ENCODE assay signal across 1 cellular context in genomic region chr14:55026793-55027560, GRCh38.
TF ChIP-seq lines count a peak whose summit lies in the region.

Gene SOCS4, plus strand, starts transcription at chr14:55027236. Its CDS starts 15,806 bp downstream, at chr14:55043042.
Gene WDHD1, minus strand, starts transcription at chr14:55027099. Its CDS starts 312 bp downstream, at chr14:55026787.

TF ChIP-seq in HEK293, 187 proteins besides CTCF, POLR2A, EP300 and RAD21 (continued from another document):
- TF ChIP-seq ZNF768 (tag by site-specific recombination; IDR thresholded peaks at IDR 0.05) (no peak), YY1 (tag by site-specific recombination; IDR thresholded peaks at IDR 0.05) (peak; percentile 80; the same call in 1 of the 2 replicates), ZNF610 (tag by site-specific recombination; IDR thresholded peaks at IDR 0.05; ENCODE audit: borderline replicate concordance) (0 out of 2 replicates have a peak, but pooled peaks have one; percentile 57), ZNF510 (tag by site-specific recombination; IDR thresholded peaks at IDR 0.05; ENCODE audit: insufficient replicate concordance) (no peak), ZNF341 (tag by site-specific recombination; IDR thresholded peaks at IDR 0.05; ENCODE audit: low read depth) (peak; percentile 75), ZBTB48 (tag by site-specific recombination; IDR thresholded peaks at IDR 0.05) (peak; percentile 80), KLF9 (tag by site-specific recombination; IDR thresholded peaks at IDR 0.05; ENCODE audit: low read depth) (0 out of 2 replicates have a peak, but pooled peaks have one; percentile 25), ZNF654 (tag by site-specific recombination; IDR thresholded peaks at IDR 0.05; ENCODE audit: low read depth) (no peak), ZNF629 (tag by site-specific recombination; IDR thresholded peaks at IDR 0.05) (peak; percentile 87), ZNF10 (tag by site-specific recombination; IDR thresholded peaks at IDR 0.05) (0 out of 2 replicates have a peak, but pooled peaks have one; percentile 48), ZBTB21 (tag by site-specific recombination; IDR thresholded peaks at IDR 0.05) (peak; percentile 52; the same call in 1 of the 2 replicates), ZNF223 (tag by site-specific recombination; IDR thresholded peaks at IDR 0.05) (no peak), ZNF580 (tag by site-specific recombination; IDR thresholded peaks at IDR 0.05) (peak; percentile 85), OVOL3 (tag by site-specific recombination; IDR thresholded peaks at IDR 0.05) (no peak), ZNF19 (tag by site-specific recombination; IDR thresholded peaks at IDR 0.05; ENCODE audit: low read depth) (no peak), ZNF398 (tag by site-specific recombination; IDR thresholded peaks at IDR 0.05) (peak; percentile 76), GLIS2 (tag by site-specific recombination; IDR thresholded peaks at IDR 0.05) (peak; percentile 93), ZNF600 (tag by site-specific recombination; IDR thresholded peaks at IDR 0.05) (peak; percentile 92), PRDM1 (tag by site-specific recombination; IDR thresholded peaks at IDR 0.05) (no peak), SP7 (tag by site-specific recombination; IDR thresholded peaks at IDR 0.05) (peak; percentile 83; the same call in 1 of the 2 replicates), ZNF335 (tag by site-specific recombination; conservative IDR thresholded peaks at IDR 0.05) (peak; percentile 81), ZNF2 (tag by site-specific recombination; IDR thresholded peaks at IDR 0.05) (peak; percentile 76), ZBTB7A (tag by site-specific recombination; IDR thresholded peaks at IDR 0.05; ENCODE audit: low read depth) (no peak), KLF16 (tag by site-specific recombination; IDR thresholded peaks at IDR 0.05) (peak; percentile 78), ZFP41 (tag by site-specific recombination; IDR thresholded peaks at IDR 0.05; ENCODE audit: borderline replicate concordance) (no peak), ZNF792 (tag by site-specific recombination; IDR thresholded peaks at IDR 0.05) (0 out of 2 replicates have a peak, but pooled peaks have one; percentile 55), ZNF843 (tag by site-specific recombination; IDR thresholded peaks at IDR 0.05) (peak; percentile 53)
- TF ChIP-seq, protein P1, sequence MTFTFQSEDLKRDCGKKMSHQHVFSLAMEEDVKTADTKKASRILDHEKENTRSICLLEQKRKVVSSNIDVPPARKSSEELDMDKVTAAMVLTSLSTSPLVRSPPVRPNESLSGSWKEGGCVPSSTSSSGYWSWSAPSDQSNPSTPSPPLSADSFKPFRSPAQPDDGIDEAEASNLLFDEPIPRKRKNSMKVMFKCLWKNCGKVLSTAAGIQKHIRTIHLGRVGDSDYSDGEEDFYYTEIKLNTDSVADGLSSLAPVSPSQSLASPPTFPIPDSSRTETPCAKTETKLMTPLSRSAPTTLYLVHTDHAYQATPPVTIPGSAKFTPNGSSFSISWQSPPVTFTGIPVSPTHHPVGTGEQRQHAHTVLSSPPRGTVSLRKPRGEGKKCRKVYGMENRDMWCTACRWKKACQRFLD (tag by site-specific recombination; IDR thresholded peaks at IDR 0.05) = peak; percentile 76; the same call in 1 of the 2 replicates
- TF ChIP-seq, protein P2, sequence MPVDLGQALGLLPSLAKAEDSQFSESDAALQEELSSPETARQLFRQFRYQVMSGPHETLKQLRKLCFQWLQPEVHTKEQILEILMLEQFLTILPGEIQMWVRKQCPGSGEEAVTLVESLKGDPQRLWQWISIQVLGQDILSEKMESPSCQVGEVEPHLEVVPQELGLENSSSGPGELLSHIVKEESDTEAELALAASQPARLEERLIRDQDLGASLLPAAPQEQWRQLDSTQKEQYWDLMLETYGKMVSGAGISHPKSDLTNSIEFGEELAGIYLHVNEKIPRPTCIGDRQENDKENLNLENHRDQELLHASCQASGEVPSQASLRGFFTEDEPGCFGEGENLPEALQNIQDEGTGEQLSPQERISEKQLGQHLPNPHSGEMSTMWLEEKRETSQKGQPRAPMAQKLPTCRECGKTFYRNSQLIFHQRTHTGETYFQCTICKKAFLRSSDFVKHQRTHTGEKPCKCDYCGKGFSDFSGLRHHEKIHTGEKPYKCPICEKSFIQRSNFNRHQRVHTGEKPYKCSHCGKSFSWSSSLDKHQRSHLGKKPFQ (tag by site-specific recombination; IDR thresholded peaks at IDR 0.05) = 0 out of 2 replicates have a peak, but pooled peaks have one; percentile 15
- TF ChIP-seq, protein P3, sequence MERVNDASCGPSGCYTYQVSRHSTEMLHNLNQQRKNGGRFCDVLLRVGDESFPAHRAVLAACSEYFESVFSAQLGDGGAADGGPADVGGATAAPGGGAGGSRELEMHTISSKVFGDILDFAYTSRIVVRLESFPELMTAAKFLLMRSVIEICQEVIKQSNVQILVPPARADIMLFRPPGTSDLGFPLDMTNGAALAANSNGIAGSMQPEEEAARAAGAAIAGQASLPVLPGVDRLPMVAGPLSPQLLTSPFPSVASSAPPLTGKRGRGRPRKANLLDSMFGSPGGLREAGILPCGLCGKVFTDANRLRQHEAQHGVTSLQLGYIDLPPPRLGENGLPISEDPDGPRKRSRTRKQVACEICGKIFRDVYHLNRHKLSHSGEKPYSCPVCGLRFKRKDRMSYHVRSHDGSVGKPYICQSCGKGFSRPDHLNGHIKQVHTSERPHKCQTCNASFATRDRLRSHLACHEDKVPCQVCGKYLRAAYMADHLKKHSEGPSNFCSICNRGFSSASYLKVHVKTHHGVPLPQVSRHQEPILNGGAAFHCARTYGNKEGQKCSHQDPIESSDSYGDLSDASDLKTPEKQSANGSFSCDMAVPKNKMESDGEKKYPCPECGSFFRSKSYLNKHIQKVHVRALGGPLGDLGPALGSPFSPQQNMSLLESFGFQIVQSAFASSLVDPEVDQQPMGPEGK (tag by site-specific recombination; IDR thresholded peaks at IDR 0.05) = peak; percentile 85; the same call in 1 of the 2 replicates
